Comparison of ENCODE assay signal across 14 cellular contexts in the genomic region with DNA sequence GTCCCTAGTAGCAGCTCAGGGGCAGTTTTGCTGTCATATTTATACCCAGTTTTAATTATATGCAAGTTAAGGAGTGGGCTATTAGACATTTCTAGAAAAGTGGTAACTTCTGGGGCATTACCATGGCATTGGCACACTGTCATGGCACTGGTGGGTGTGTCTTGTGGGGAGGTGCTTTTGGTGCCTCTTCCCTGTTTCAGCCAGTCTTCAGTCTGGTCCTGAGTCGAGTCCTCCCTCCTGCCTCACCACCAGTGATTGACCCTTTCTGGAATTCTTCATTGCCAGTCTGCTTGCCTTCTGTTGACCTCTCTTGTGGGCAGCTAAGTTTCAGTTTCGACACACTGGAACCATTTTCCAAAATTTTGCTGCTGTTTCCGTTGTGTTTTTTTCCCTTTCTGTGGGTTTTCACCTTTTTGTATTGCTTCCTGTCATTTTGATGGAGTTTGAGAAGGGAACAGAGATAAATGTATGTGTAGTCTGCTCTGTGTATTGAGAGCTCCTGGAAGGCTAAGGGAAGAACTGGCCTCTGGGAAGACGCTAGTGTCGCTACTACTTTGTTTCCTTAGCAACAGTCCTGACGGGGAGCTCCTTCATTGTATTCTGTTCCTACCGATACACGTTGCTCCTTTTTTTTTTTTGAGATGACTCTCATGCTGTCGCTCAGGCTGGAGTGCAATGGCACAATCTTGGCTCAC. TPM values are rescaled to one million over a fixed set of nuclear protein-coding genes. Genes with fewer than 3 reads are reported as not detected.
DNase-seq lines count a peak whose midpoint lies in the region; ATAC-seq, FAIRE-seq and TF ChIP-seq lines count a peak whose summit lies in the region.
"Had no signal": no experiment of that assay in that cellular context is flagged by ENCODE, and none has a peak within 500 bp of the region (broad histone marks: within the 10 kb centered on the region; RNA-seq: fewer than 3 reads in every experiment).

No MANE protein-coding gene starts in this region.

- BruUV-seq in mammary epithelial cell (replicated peaks; lab: Mats Ljungman, UMichigan) = no TSS peak

- H3K4me1 ChIP-seq in mammary epithelial cell (ENCODE audit: insufficient read depth, low read length) (no peaks in the 10 kb centered on the region), breast epithelium (no peaks in the 10 kb centered on the region), kidney (ENCODE audit: control insufficient read depth in 1 of 2, insufficient read depth in 1 of 2, low read depth in 1 of 2, low read length in 2 of 2) (peaks cover 3 to 5% of the 10 kb centered on the region in 2 donors), thyroid gland (peaks cover 28 to 48% of the 10 kb centered on the region in 2 donors)

- ATAC-seq in activated T-helper 17 cell treated with anti-CD3 and anti-CD28 coated beads, Interleukin-2, amount 50 U/mL, for 72 hours (replicated peaks) = peak; percentile 93
- no peak for ATAC-seq in esophagus mucosa
- ATAC-seq: naive thymus-derived CD8-positive, alpha-beta T cell had no signal

- TF ChIP-seq CTCF in mammary epithelial cell (conservative IDR thresholded peaks at IDR 0.05 in 1 of 2, IDR thresholded peaks at IDR 0.05 in 1 of 2; ENCODE audit: extremely low read depth in 1 of 2, insufficient read depth in 1 of 2, low read depth in 1 of 2, low read length in 2 of 2) (no peak), breast epithelium (IDR thresholded peaks at IDR 0.05) (no peak), kidney (IDR thresholded peaks at IDR 0.05; ENCODE audit: borderline replicate concordance, extremely low read depth, insufficient read depth) (no peak), thyroid gland (IDR thresholded peaks at IDR 0.05) (no peak)

- no peaks in the 10 kb centered on the region for H3K27me3 Mint-ChIP-seq in activated T-helper 17 cell treated with anti-CD3 and anti-CD28 coated beads, Interleukin-2, amount 50 U/mL, for 72 hours
- H3K27me3 Mint-ChIP-seq: naive thymus-derived CD8-positive, alpha-beta T cell had no signal

- H3K27ac Mint-ChIP-seq in activated T-helper 17 cell treated with anti-CD3 and anti-CD28 coated beads, Interleukin-2, amount 50 U/mL, for 72 hours = peak overlapping the region; percentile 83

- peaks cover 6% of the 10 kb centered on the region for H3K9me3 ChIP-seq in mammary epithelial cell (replicated peaks; ENCODE audit: insufficient read depth, low read length)
- H3K9me3 ChIP-seq in breast epithelium = no peaks in the 10 kb centered on the region
- no peaks in the 10 kb centered on the region for H3K9me3 ChIP-seq in kidney (ENCODE audit: control insufficient read depth in 1 of 2, low read length in 2 of 2)
- H3K9me3 ChIP-seq in thyroid gland = no peaks in the 10 kb centered on the region

- peaks cover 28% of the 10 kb centered on the region for H3K36me3 Mint-ChIP-seq in activated T-helper 17 cell treated with anti-CD3 and anti-CD28 coated beads, Interleukin-2, amount 50 U/mL, for 72 hours (ENCODE audit: low read depth)

- H3K9me3 Mint-ChIP-seq in activated T-helper 17 cell treated with anti-CD3 and anti-CD28 coated beads, Interleukin-2, amount 50 U/mL, for 72 hours = peaks cover 5% of the 10 kb centered on the region

- H3K79me2 ChIP-seq in mammary epithelial cell (ENCODE audit: insufficient read depth, low read length) = peaks cover 80% of the 10 kb centered on the region

- in situ Hi-C loops in mammary epithelial cell (cut with MboI; ENCODE audit: low sequenced_read_pairs in 2 of 2) = no loop called here

- dilution Hi-C loops in mammary epithelial cell (cut with HindIII; ENCODE audit: low sequenced_read_pairs) = no loop called here

- TF ChIP-seq POLR2A in breast epithelium (IDR thresholded peaks at IDR 0.05) (no peak), thyroid gland (IDR thresholded peaks at IDR 0.05) (no peak)

- H3K9ac ChIP-seq in mammary epithelial cell (ENCODE audit: insufficient read depth, low read length) (no peak overlapping the region), kidney (ENCODE audit: low read length in 2 of 2) (peak overlapping the region in 1 of 2 donors; percentile 31)
- H3K9ac ChIP-seq: BLaER1 had no signal

- H3K27me3 ChIP-seq in mammary epithelial cell (ENCODE audit: insufficient read depth, low read length) (no peaks in the 10 kb centered on the region), breast epithelium (no peaks in the 10 kb centered on the region), thyroid gland (no peaks in the 10 kb centered on the region)
- H3K27me3 ChIP-seq: BLaER1, heart left ventricle had no signal

- H3K4me3 ChIP-seq in mammary epithelial cell (replicated peaks in 1 of 3; ENCODE audit: insufficient read depth in 1 of 3, low read depth in 2 of 3, low read length in 3 of 3) (no peak overlapping the region), breast epithelium (no peak overlapping the region), kidney (ENCODE audit: low read length in 2 of 2) (peak overlapping the region; percentile 41 to 45), thyroid gland (replicated peaks in 1 of 3) (no peak overlapping the region)
- H3K4me3 ChIP-seq: BLaER1, heart left ventricle had no signal

- DNase-seq in mammary epithelial cell = peak; percentile 10
- no peak for DNase-seq in breast epithelium (ENCODE audit: low spot score in 2 of 2)
- no peak for DNase-seq in kidney
- DNase-seq in thyroid gland = no peak
- DNase-seq in CD1c-positive myeloid dendritic cell (ENCODE audit: extremely low spot score) = no peak
- no peak for DNase-seq in glomerular visceral epithelial cell (ENCODE audit: extremely low spot score)
- DNase-seq: heart left ventricle; MM.1S; naive thymus-derived CD8-positive, alpha-beta T cell; WERI-Rb-1 had no signal

- no peak overlapping the region for H3K4me2 ChIP-seq in mammary epithelial cell (ENCODE audit: insufficient read depth, low read depth, low read length)
- H3K4me2 ChIP-seq: BLaER1 had no signal

- intact Hi-C loops in mammary epithelial cell (cut with micrococcal nuclease) = no loop called here
- intact Hi-C loops in breast epithelium (cut with DNase I; ENCODE audit: low total_unique reads) = no loop called here
- intact Hi-C loops in kidney (cut with DNase I) = no loop called here
- intact Hi-C loops in thyroid gland (cut with DNase I) = no loop called here

- H3K4me3 Mint-ChIP-seq in activated T-helper 17 cell treated with anti-CD3 and anti-CD28 coated beads, Interleukin-2, amount 50 U/mL, for 72 hours = peak overlapping the region; percentile 48
- H3K4me3 Mint-ChIP-seq: naive thymus-derived CD8-positive, alpha-beta T cell had no signal

- no peak for FAIRE-seq in kidney (lab: Jason Lieb, UNC)
- FAIRE-seq: bronchial epithelial cell had no signal

- WGBS in mammary epithelial cell (ENCODE audit: low coverage, missing lambda C conversion rate) = 25% methylated on average over 5 of the region's 9 CpGs
- 43 to 55% methylated on average over 9 of the region's 9 CpGs for WGBS in thyroid gland, 2 donors

- H3K36me3 ChIP-seq in mammary epithelial cell (ENCODE audit: insufficient read depth, low read length) = no peaks in the 10 kb centered on the region
- no peaks in the 10 kb centered on the region for H3K36me3 ChIP-seq in breast epithelium
- H3K36me3 ChIP-seq in kidney (ENCODE audit: control insufficient read depth in 1 of 2, insufficient read depth in 2 of 2, low read length in 2 of 2) = no peaks in the 10 kb centered on the region
- no peaks in the 10 kb centered on the region for H3K36me3 ChIP-seq in thyroid gland
- H3K36me3 ChIP-seq: WERI-Rb-1 had no signal

- CTCF ChIA-PET in mammary epithelial cell (lab: Charles Lee; ENCODE audit: low non-redundant PET) = no interaction called here

- H3K27ac ChIP-seq in mammary epithelial cell (ENCODE audit: insufficient read depth, low read depth, low read length) = no peak overlapping the region
- peak overlapping the region in 1 of 2 donors; percentile 16 for H3K27ac ChIP-seq in breast epithelium
- H3K27ac ChIP-seq in kidney (ENCODE audit: low read depth in 2 of 2, low read length in 2 of 2) = peak overlapping the region; percentile 39 to 45
- H3K27ac ChIP-seq in thyroid gland = peak overlapping the region in 2 of 3 donors; percentile 12 to 60
- H3K27ac ChIP-seq: BLaER1, WERI-Rb-1 had no signal

- no peaks in the 10 kb centered on the region for H4K20me1 ChIP-seq in mammary epithelial cell (ENCODE audit: insufficient read depth, low read length)

- H2AFZ ChIP-seq in mammary epithelial cell (ENCODE audit: low read depth, low read length) = no peak overlapping the region

- H3K4me1 Mint-ChIP-seq in activated T-helper 17 cell treated with anti-CD3 and anti-CD28 coated beads, Interleukin-2, amount 50 U/mL, for 72 hours = peaks cover 38% of the 10 kb centered on the region

RNA-seq across cellular contexts. Expression of gene WWP2, which starts 10.6 kb away (rescaled TPM):
- total RNA-seq in mammary epithelial cell = 10 to 100 TPM; 30.3 to 32.8 TPM
- polyA plus RNA-seq in mammary epithelial cell = 13.3 TPM
- 41.5 TPM for polyA minus RNA-seq in mammary epithelial cell
- 10 to 100 TPM; 34.1 to 46.5 (median 34.7) TPM for total RNA-seq in breast epithelium
- 10 to 100 TPM; 55.1 to 55.7 TPM for total RNA-seq in activated T-helper 17 cell treated with anti-CD3 and anti-CD28 coated beads, Interleukin-2, amount 50 U/mL, for 72 hours
- total RNA-seq in kidney = 128 TPM
- polyA plus RNA-seq in kidney (ENCODE audit: insufficient read depth, low read depth, low replicate concordance) = 30.0 TPM
- 10 to 100 TPM; 35.9 to 72.1 (median 47.7) TPM for total RNA-seq in thyroid gland
- 31.6 TPM for total RNA-seq in esophagus mucosa

RNA-seq across cellular contexts. Expression of gene NOB1, which starts 18.0 kb away (rescaled TPM):
- total RNA-seq in mammary epithelial cell (10 to 100 TPM; 30.7 to 72.3 TPM), breast epithelium (10 to 100 TPM; 41.6 to 45.8 (median 41.8) TPM), kidney (50.4 TPM), thyroid gland (10 to 100 TPM; 37.4 to 51.2 (median 43.1) TPM), esophagus mucosa (59.9 TPM)
- polyA plus RNA-seq in mammary epithelial cell (90.4 TPM), kidney (ENCODE audit: insufficient read depth, low read depth, low replicate concordance) (34.9 TPM)
- polyA minus RNA-seq in mammary epithelial cell = 83.8 TPM
- total RNA-seq in activated T-helper 17 cell treated with anti-CD3 and anti-CD28 coated beads, Interleukin-2, amount 50 U/mL, for 72 hours = 10 to 100 TPM; 92.0 to 95.9 TPM

RNA-seq across cellular contexts. Expression of gene NQO1, which starts 46.3 kb away (rescaled TPM):
- 100 to 1,000 TPM; 241 to 421 TPM for total RNA-seq in mammary epithelial cell
- polyA plus RNA-seq in mammary epithelial cell = 446 TPM
- 221 TPM for polyA minus RNA-seq in mammary epithelial cell
- total RNA-seq in breast epithelium = 100 to 1,000 TPM; 116 to 188 (median 133) TPM
- 10 to 100 TPM; 14.2 to 22.3 TPM for total RNA-seq in activated T-helper 17 cell treated with anti-CD3 and anti-CD28 coated beads, Interleukin-2, amount 50 U/mL, for 72 hours
- 87.5 TPM for total RNA-seq in kidney
- polyA plus RNA-seq in kidney (ENCODE audit: insufficient read depth, low read depth, low replicate concordance) = 414 TPM
- total RNA-seq in thyroid gland = 1,000 to 10,000 TPM in 1 of 4 donors, 100 to 1,000 TPM in 3; 321 to 1,811 (median 577) TPM
- total RNA-seq in esophagus mucosa = 84.6 TPM

Comparison
In these comparisons a context has a peak if more than half of its experiments do, and no peak if none do; other contexts are left out.
1. H3K4me3 ChIP-seq: peak in kidney (2 of 2); none in mammary epithelial cell (0 of 3), breast epithelium (0 of 3) and thyroid gland (0 of 3).